Comparison of ENCODE assay signal across 8 cellular contexts in the genomic region with DNA sequence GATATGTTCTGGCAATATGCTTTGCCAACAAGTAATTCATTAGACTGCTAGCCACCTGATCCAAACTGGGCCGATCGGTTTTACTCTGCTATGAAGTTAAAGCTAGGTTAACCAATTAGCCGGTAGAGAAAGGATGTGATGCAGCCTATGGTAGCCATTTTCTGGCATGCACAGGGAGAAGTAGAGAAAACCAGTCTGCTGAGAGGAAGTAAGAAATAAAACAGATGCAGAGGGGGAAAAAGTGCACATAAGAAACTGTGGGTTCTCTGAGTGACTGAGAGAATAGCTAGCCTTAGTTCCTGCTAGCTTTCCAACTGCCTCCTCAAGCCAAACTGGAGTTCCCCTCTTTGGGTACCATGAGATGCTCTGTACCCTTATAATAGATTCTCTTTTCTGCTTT. TPM values are rescaled to one million over a fixed set of nuclear protein-coding genes. Genes with fewer than 3 reads are reported as not detected.
DNase-seq lines count a peak whose midpoint lies in the region; ATAC-seq and TF ChIP-seq lines count a peak whose summit lies in the region.

No MANE protein-coding gene starts in this region.

- H4K20me1 ChIP-seq in OCI-LY7 (ENCODE audit: insufficient read depth, low read length), result 0 out of 2 replicates have a peak, but pooled peaks cover 10% of the 10 kb centered on the region

- peaks cover 27% of the 10 kb centered on the region for H3K4me1 ChIP-seq in OCI-LY7 (ENCODE audit: insufficient read depth, low read length, poor library complexity, severe bottlenecking)
- no peaks in the 10 kb centered on the region for H3K4me1 ChIP-seq in colonic mucosa

- H3K27me3 ChIP-seq in colonic mucosa, result no peaks in the 10 kb centered on the region

- no peaks in the 10 kb centered on the region for H3K9me2 ChIP-seq in OCI-LY7 (ENCODE audit: insufficient read depth, low read length)

- no peak overlapping the region for H2AFZ ChIP-seq in OCI-LY7 (ENCODE audit: low read length)

- H3K27ac Mint-ChIP-seq in activated CD8-positive, alpha-beta memory T cell treated with anti-CD3 and anti-CD28 coated beads, Interleukin-2, amount 10 ng/mL, durations not matched to agents 7 days and 5 days, result peak overlapping the region; percentile 51
- H3K27ac Mint-ChIP-seq in stimulated activated naive B cell treated with anti-CD40 and anti-IgM and Interleukin-4, amounts not matched to agents 10 μg/mL and 1 μg/mL and 100 μg/mL, for 72 hours, result peak overlapping the region; percentile 85

- H3K9me3 ChIP-seq in OCI-LY7 (ENCODE audit: low read length) (no peaks in the 10 kb centered on the region), colonic mucosa (no peaks in the 10 kb centered on the region)

- H3K4me1 Mint-ChIP-seq in activated CD8-positive, alpha-beta memory T cell treated with anti-CD3 and anti-CD28 coated beads, Interleukin-2, amount 10 ng/mL, durations not matched to agents 7 days and 5 days, result peaks cover 38% of the 10 kb centered on the region
- H3K4me1 Mint-ChIP-seq in stimulated activated naive B cell treated with anti-CD40 and anti-IgM and Interleukin-4, amounts not matched to agents 10 μg/mL and 1 μg/mL and 100 μg/mL, for 72 hours, result peaks cover 38 to 58% of the 10 kb centered on the region in 2 donors

- no peak overlapping the region for H3K4me3 Mint-ChIP-seq in activated CD8-positive, alpha-beta memory T cell treated with anti-CD3 and anti-CD28 coated beads, Interleukin-2, amount 10 ng/mL, durations not matched to agents 7 days and 5 days
- H3K4me3 Mint-ChIP-seq in stimulated activated naive B cell treated with anti-CD40 and anti-IgM and Interleukin-4, amounts not matched to agents 10 μg/mL and 1 μg/mL and 100 μg/mL, for 72 hours, result peak overlapping the region; percentile 3 to 10

- CTCF ChIA-PET in activated CD8-positive, alpha-beta memory T cell treated with anti-CD3 and anti-CD28 coated beads, Interleukin-2, amount 10 ng/mL, durations not matched to agents 7 days and 5 days (lab: Charles Lee), result interaction anchor here (1.0 to 1.6 kb wide), 6 partner anchors 8 to 698 kb away, joined by 3 to 5 read pairs (median 3); no protein-coding TSS in a partner anchor
- CTCF ChIA-PET in OCI-LY7 (lab: Charles Lee; ENCODE audit: unreplicated experiment), result no interaction called here

- H3K36me3 Mint-ChIP-seq in activated CD8-positive, alpha-beta memory T cell treated with anti-CD3 and anti-CD28 coated beads, Interleukin-2, amount 10 ng/mL, durations not matched to agents 7 days and 5 days, result peaks cover 6% of the 10 kb centered on the region
- peaks cover 0 to 15% of the 10 kb centered on the region in 2 donors for H3K36me3 Mint-ChIP-seq in stimulated activated naive B cell treated with anti-CD40 and anti-IgM and Interleukin-4, amounts not matched to agents 10 μg/mL and 1 μg/mL and 100 μg/mL, for 72 hours

- no peaks in the 10 kb centered on the region for H3K27me3 Mint-ChIP-seq in activated CD8-positive, alpha-beta memory T cell treated with anti-CD3 and anti-CD28 coated beads, Interleukin-2, amount 10 ng/mL, durations not matched to agents 7 days and 5 days
- H3K27me3 Mint-ChIP-seq in stimulated activated naive B cell treated with anti-CD40 and anti-IgM and Interleukin-4, amounts not matched to agents 10 μg/mL and 1 μg/mL and 100 μg/mL, for 72 hours, result no peaks in the 10 kb centered on the region

- H3K27ac ChIP-seq in OCI-LY7 (ENCODE audit: low read depth, low read length, poor library complexity, severe bottlenecking), result peak overlapping the region; percentile 58
- H3K27ac ChIP-seq in colonic mucosa, result no peak overlapping the region

- TF ChIP-seq CTCF in OCI-LY7 (conservative IDR thresholded peaks at IDR 0.05; ENCODE audit: low read length) (no peak), colonic mucosa (IDR thresholded peaks at IDR 0.05) (no peak)

- no peak overlapping the region for H3K9ac ChIP-seq in colonic mucosa (ENCODE audit: low read depth in 2 of 2, low read length in 2 of 2)

- peak; percentile 66 for ATAC-seq in activated CD8-positive, alpha-beta memory T cell treated with anti-CD3 and anti-CD28 coated beads, Interleukin-2, amount 10 ng/mL, durations not matched to agents 7 days and 5 days
- ATAC-seq in HG02870 (IDR thresholded peaks at IDR 0.05; ENCODE audit: unreplicated experiment), result peak; percentile 85
- peak; percentile 96 to 98 for ATAC-seq in stimulated activated naive B cell treated with anti-CD40 and anti-IgM and Interleukin-4, amounts not matched to agents 10 μg/mL and 1 μg/mL and 100 μg/mL, for 72 hours (replicated peaks)

- H3K4me3 ChIP-seq in OCI-LY7 (ENCODE audit: low read depth, low read length, poor library complexity, severe bottlenecking) (no peak overlapping the region), colonic mucosa (no peak overlapping the region)

- POLR2A ChIA-PET in OCI-LY7 (lab: Charles Lee), result interaction anchor here (0.7 to 2.4 kb wide), 11 partner anchors 9 to 949 kb away, joined by 3 to 7 read pairs (median 4); no protein-coding TSS in a partner anchor

- BruUV-seq in OCI-LY7 (replicated peaks; lab: Mats Ljungman, UMichigan), result no TSS peak

- no peak for DNase-seq in activated CD8-positive, alpha-beta memory T cell treated with anti-CD3 and anti-CD28 coated beads, Interleukin-2, amount 10 ng/mL, durations not matched to agents 7 days and 5 days
- no peak for DNase-seq in activated CD8-positive, alpha-beta memory T cell treated with anti-CD3 and anti-CD28 coated beads, Interleukin-2, amount 50 U/mL, for 48 hours
- DNase-seq in OCI-LY7 (ENCODE audit: low spot score), result peak; percentile 69
- DNase-seq in stimulated activated naive B cell treated with anti-CD40 and anti-IgM and Interleukin-4, amounts not matched to agents 10 μg/mL and 1 μg/mL and 100 μg/mL, for 72 hours, result peak; percentile 42
- DNase-seq in cerebellar cortex (ENCODE audit: low spot score), result no peak
- no peak for DNase-seq in colonic mucosa
- DNase-seq in head of caudate nucleus, result no peak

- peak overlapping the region; percentile 64 for H3K4me2 ChIP-seq in OCI-LY7 (ENCODE audit: low read length)

- H3K79me2 ChIP-seq in OCI-LY7 (ENCODE audit: insufficient read depth, low read depth, low read length), result peaks cover 97% of the 10 kb centered on the region

- no peaks in the 10 kb centered on the region for H3K9me3 Mint-ChIP-seq in activated CD8-positive, alpha-beta memory T cell treated with anti-CD3 and anti-CD28 coated beads, Interleukin-2, amount 10 ng/mL, durations not matched to agents 7 days and 5 days (ENCODE audit: low read depth)
- peaks cover 0 to 2% of the 10 kb centered on the region in 2 donors for H3K9me3 Mint-ChIP-seq in stimulated activated naive B cell treated with anti-CD40 and anti-IgM and Interleukin-4, amounts not matched to agents 10 μg/mL and 1 μg/mL and 100 μg/mL, for 72 hours

- H3K36me3 ChIP-seq in OCI-LY7 (ENCODE audit: insufficient read depth, low read length) (no peaks in the 10 kb centered on the region), colonic mucosa (no peaks in the 10 kb centered on the region)

- intact Hi-C loops in OCI-LY7 (cut with micrococcal nuclease; ENCODE audit: unreplicated experiment), result no loop called here
- intact Hi-C loops in colonic mucosa (cut with DNase I), result no loop called here
- intact Hi-C loops in head of caudate nucleus (cut with DNase I), result no loop called here

RNA-seq across cellular contexts. Expression of a gene that starts 52.8 kb away (rescaled TPM):
- 10 to 100 TPM; 43.3 to 61.0 TPM for total RNA-seq in activated CD8-positive, alpha-beta memory T cell treated with anti-CD3 and anti-CD28 coated beads, Interleukin-2, amount 10 ng/mL, durations not matched to agents 7 days and 5 days
- 28.7 and 39.3 TPM in 2 replicates for total RNA-seq in OCI-LY7 (2014; rRNA removed; shearing (Covaris generic))
- total RNA-seq in OCI-LY7 (2022) (44.9 and 46.4 TPM in 2 replicates), colonic mucosa (10 to 100 TPM; 27.0 to 31.0 TPM)

RNA-seq across cellular contexts. Expression of a gene that starts 53.1 kb away (rescaled TPM):
- 10 to 100 TPM; 22.7 to 23.9 TPM for total RNA-seq in activated CD8-positive, alpha-beta memory T cell treated with anti-CD3 and anti-CD28 coated beads, Interleukin-2, amount 10 ng/mL, durations not matched to agents 7 days and 5 days
- total RNA-seq in OCI-LY7 (2014; rRNA removed; shearing (Covaris generic)), result 8.0 and 21.9 TPM in 2 replicates
- total RNA-seq in OCI-LY7 (2022) (27.3 and 30.8 TPM in 2 replicates), colonic mucosa (10 to 100 TPM; 26.2 to 38.9 TPM)

Comparison
In these comparisons a context has a peak if more than half of its experiments do, and no peak if none do; other contexts are left out.
1. DNase-seq: peak in OCI-LY7 (single experiment) and stimulated activated naive B cell treated with anti-CD40 and anti-IgM and Interleukin-4, amounts not matched to agents 10 μg/mL and 1 μg/mL and 100 μg/mL, for 72 hours (single experiment); none in activated CD8-positive, alpha-beta memory T cell treated with anti-CD3 and anti-CD28 coated beads, Interleukin-2, amount 10 ng/mL, durations not matched to agents 7 days and 5 days (single experiment), activated CD8-positive, alpha-beta memory T cell treated with anti-CD3 and anti-CD28 coated beads, Interleukin-2, amount 50 U/mL, for 48 hours (single experiment), cerebellar cortex (single experiment), colonic mucosa (single experiment) and head of caudate nucleus (0 of 42).
2. Peak in every context shown above with its lines, with median percentiles within 50 percentile points of each other: ATAC-seq.